In genomic region chr4:81421346-81422218, GRCh38 we compare ENCODE assay signal across 8 cellular contexts. TPM values are rescaled to one million over a fixed set of nuclear protein-coding genes. Genes with fewer than 3 reads are reported as not detected.
DNase-seq lines count a peak whose midpoint lies in the region; ATAC-seq and TF ChIP-seq lines count a peak whose summit lies in the region.

No MANE protein-coding gene starts in this region.

- H3K9me2 ChIP-seq in GM23338 (ENCODE audit: insufficient read depth), result 0 out of 2 replicates have a peak, but pooled peaks cover 5% of the 10 kb centered on the region

- no peaks in the 10 kb centered on the region for H3F3A ChIP-seq in GM23338 (replicated peaks; ENCODE audit: low read depth)

- H3K4me1 ChIP-seq in GM23338 (ENCODE audit: insufficient read depth) (peaks cover 56% of the 10 kb centered on the region), muscle layer of duodenum (ENCODE audit: control insufficient read depth in 1 of 2, insufficient read depth in 2 of 2, low read length in 2 of 2) (peaks cover 0 to 5% of the 10 kb centered on the region in 2 donors)

- H3K27me3 ChIP-seq in GM23338 (ENCODE audit: insufficient read depth) (no peaks in the 10 kb centered on the region), muscle layer of duodenum (ENCODE audit: low read depth, low read length) (no peaks in the 10 kb centered on the region)

- in situ Hi-C loops in astrocyte of the cerebellum (cut with HindIII; ENCODE audit: low sequenced_read_pairs), result no loop called here

- H3K36me3 Mint-ChIP-seq in GM23338 (ENCODE audit: low read depth), result no peaks in the 10 kb centered on the region; the same call in 2 of the 3 replicates

- H3K9me3 Mint-ChIP-seq in GM23338, result no peaks in the 10 kb centered on the region

- peak; percentile 39 for DNase-seq in GM23338 (ENCODE audit: low spot score)
- peak; percentile 39 for DNase-seq in LHCN-M2 (ENCODE audit: low read depth)
- DNase-seq in astrocyte of the cerebellum (ENCODE audit: low read depth), result peak; percentile 8
- DNase-seq in DMS79 (lab: John Stamatoyannopoulos, UW), result no peak
- no peak for DNase-seq in foreskin melanocyte
- no peak for DNase-seq in NCI-H128 (lab: John Stamatoyannopoulos, UW; ENCODE audit: unreplicated experiment)

- peak; percentile 99 for ATAC-seq in GM18517 (IDR thresholded peaks at IDR 0.05; ENCODE audit: unreplicated experiment)
- ATAC-seq in GM23338, result peak; percentile 46

- H4K20me1 ChIP-seq in GM23338 (replicated peaks; ENCODE audit: insufficient read depth), result no peaks in the 10 kb centered on the region

- H3K36me3 ChIP-seq in GM23338 (ENCODE audit: insufficient read depth) (no peaks in the 10 kb centered on the region), muscle layer of duodenum (ENCODE audit: control insufficient read depth in 1 of 2, insufficient read depth in 2 of 2, low read length in 2 of 2) (no peaks in the 10 kb centered on the region)

- H3K27ac ChIP-seq in GM23338 (ENCODE audit: low read depth), result 0 out of 2 replicates have a peak overlapping the region, but pooled peaks have one; percentile 33
- peak overlapping the region; percentile 49 for H3K27ac ChIP-seq in muscle layer of duodenum (ENCODE audit: low read length)

- no peaks in the 10 kb centered on the region for H3K79me2 ChIP-seq in GM23338 (replicated peaks; ENCODE audit: insufficient read depth)

- H3K27ac Mint-ChIP-seq in GM23338, result peak overlapping the region; percentile 53; the same call in 1 of the 2 replicates

- H3K4me2 ChIP-seq in GM23338, result peak overlapping the region; percentile 37; the same call in 1 of the 2 replicates

- H3K4me3 ChIP-seq in GM23338, result no peak overlapping the region
- H3K4me3 ChIP-seq in astrocyte of the cerebellum (ENCODE audit: low read depth, low read length), result no peak overlapping the region
- no peak overlapping the region for H3K4me3 ChIP-seq in muscle layer of duodenum (ENCODE audit: low read depth in 1 of 2, low read length in 2 of 2)

- peaks cover 5% of the 10 kb centered on the region for H3K27me3 Mint-ChIP-seq in GM23338 (ENCODE audit: insufficient read depth, low read depth, poor library complexity)

- peaks cover 61% of the 10 kb centered on the region for H3K4me1 Mint-ChIP-seq in GM23338

- H3K9me3 ChIP-seq in muscle layer of duodenum (ENCODE audit: control insufficient read depth in 1 of 2, low read length in 2 of 2), result no peaks in the 10 kb centered on the region

- no peak for TF ChIP-seq CTCF in GM23338 (conservative IDR thresholded peaks at IDR 0.05; ENCODE audit: low read depth in 2 of 2)
- TF ChIP-seq CTCF in astrocyte of the cerebellum (IDR thresholded peaks at IDR 0.05; ENCODE audit: low read depth, low read length, missing control alignments), result no peak

- H3K4me3 Mint-ChIP-seq in GM23338, result no peak overlapping the region

- H2AFZ ChIP-seq in GM23338, result no peak overlapping the region

TF ChIP-seq in GM23338, 12 proteins besides CTCF, POLR2A, EP300 and RAD21:
- TF ChIP-seq EZH2phosphoT487 (IDR thresholded peaks at IDR 0.05; ENCODE audit: unreplicated experiment) (no peak), NANOG (IDR thresholded peaks at IDR 0.05; ENCODE audit: borderline replicate concordance) (peak; percentile 61), EZH2 (IDR thresholded peaks at IDR 0.05; ENCODE audit: low read depth, unreplicated experiment) (no peak), JUNB (IDR thresholded peaks at IDR 0.05; ENCODE audit: unreplicated experiment) (no peak)

RNA-seq across cellular contexts. Expression of gene RASGEF1B, which starts 50.1 kb away (rescaled TPM):
- 2.8 and 5.3 TPM in 2 replicates for total RNA-seq in GM23338 (2014; rRNA removed; shearing (Covaris generic))
- polyA plus RNA-seq in GM23338 (2016; fragmentation: Nextera tagmentation; extraction: Ambion mirVana), result 5.2 and 5.6 TPM in 2 replicates
- total RNA-seq in LHCN-M2 (2014; rRNA removed), result 0.06 TPM in 1 of 2 replicates, not detected in the other
- not detected for polyA plus RNA-seq in LHCN-M2 (2012)

Comparison
In these comparisons a context has a peak if more than half of its experiments do, and no peak if none do; other contexts are left out.
1. DNase-seq: peak in GM23338 (single experiment), LHCN-M2 (single experiment) and astrocyte of the cerebellum (single experiment); none in DMS79 (single experiment), foreskin melanocyte (single experiment) and NCI-H128 (single experiment).